8 cellular contexts compared by ENCODE assay signal in genomic region chr20:52972190-52972937, GRCh38. TPM values are rescaled to one million over a fixed set of nuclear protein-coding genes. Genes with fewer than 3 reads are reported as not detected.
A peak's percentile ranks its signal among the peaks of the same experiment; 100 is the strongest.
DNase-seq lines count a peak whose midpoint lies in the region; TF ChIP-seq lines count a peak whose summit lies in the region.

TSS of gene TSHZ2 (plus strand) at chr20:52972358. CDS start at chr20:52973294, 936 bp downstream.

- H2AFZ ChIP-seq in mesenchymal stem cell (ENCODE audit: low read depth, low read length), result peak within 1 kb of the TSS; percentile 77

- H3K79me1 ChIP-seq in mesenchymal stem cell (replicated peaks; ENCODE audit: low read length, poor library complexity, severe bottlenecking), result no peaks in the 10 kb centered on the region

- no peaks in the 10 kb centered on the region for H3K36me3 ChIP-seq in mesenchymal stem cell (ENCODE audit: control insufficient read depth in 1 of 2, insufficient read depth in 2 of 2, low read depth in 1 of 2, low read length in 2 of 2)

- under 1% methylated on average over 18 of the region's 41 CpGs for WGBS in mesenchymal stem cell

- peak within 1 kb of the TSS in 1 of 2 experiments; percentile 99 for H3K14ac ChIP-seq in mesenchymal stem cell (ENCODE audit: low read length in 2 of 2)

- H3K4ac ChIP-seq in mesenchymal stem cell (ENCODE audit: low read depth in 1 of 2, low read length in 2 of 2), result peak within 1 kb of the TSS; percentile 49 to 96

- no peaks in the 10 kb centered on the region for H3K9me3 ChIP-seq in mesenchymal stem cell (ENCODE audit: control insufficient read depth, low read length)

- H3K9ac ChIP-seq in mesenchymal stem cell (ENCODE audit: low read length), result peak within 1 kb of the TSS; percentile 98

- peak within 1 kb of the TSS; percentile 18 for H3K4me2 ChIP-seq in mesenchymal stem cell (ENCODE audit: low read length, poor library complexity, severe bottlenecking)

- H4K8ac ChIP-seq in mesenchymal stem cell (ENCODE audit: low read length), result peak within 1 kb of the TSS; percentile 87

- H3K4me1 ChIP-seq in mesenchymal stem cell (ENCODE audit: control insufficient read depth, insufficient read depth, low read depth, low read length), result peaks cover 5% of the 10 kb centered on the region

- no peak within 1 kb of the TSS for H3K27ac ChIP-seq in mesenchymal stem cell (ENCODE audit: low read length, poor library complexity, severe bottlenecking)

- no peak within 1 kb of the TSS for H2AK5ac ChIP-seq in mesenchymal stem cell (ENCODE audit: low read length, severe bottlenecking)

- peak within 1 kb of the TSS; percentile 88 for H2BK120ac ChIP-seq in mesenchymal stem cell (ENCODE audit: low read depth, low read length)

- H3K4me3 ChIP-seq in AG09309 (ENCODE audit: control insufficient read depth, low read depth, low read length) (peak within 1 kb of the TSS; percentile 55), mesenchymal stem cell (ENCODE audit: insufficient read depth in 1 of 2, low read depth in 1 of 2, low read length in 2 of 2) (peak within 1 kb of the TSS; percentile 47 to 92)

- peak within 1 kb of the TSS; percentile 98 to 100 for H3K18ac ChIP-seq in mesenchymal stem cell (ENCODE audit: low read depth in 1 of 2, low read length in 2 of 2)

- peak within 1 kb of the TSS in 1 of 2 experiments; percentile 97 for H3K23ac ChIP-seq in mesenchymal stem cell (ENCODE audit: low read length in 2 of 2)

- H2BK12ac ChIP-seq in mesenchymal stem cell (ENCODE audit: low read length in 2 of 2), result peak within 1 kb of the TSS; percentile 28 to 98

- DNase-seq in AG09309 (ENCODE audit: low read depth), result no peak
- peak; percentile 42 for DNase-seq in NCI-H146 treated with DMSO at 0.1 percent for 48 hours (lab: John Stamatoyannopoulos, UW; ENCODE audit: unreplicated experiment)
- peak; percentile 44 for DNase-seq in activated CD4-positive, alpha-beta T cell treated with anti-CD3 and anti-CD28 coated beads for 1 hour
- DNase-seq in dermis microvascular lymphatic vessel endothelial cell (ENCODE audit: low read depth in 2 of 2), result peak; percentile 14 to 76
- DNase-seq in mesenchymal stem cell, result peak; percentile 78
- peak in 2 of 3 donors; percentile 43 to 50 for DNase-seq in stimulated activated CD4-positive, alpha-beta T cell treated with anti-CD3 and anti-CD28 coated beads, TNF-alpha, amount 100 ng/mL, for 48 hours (ENCODE audit: low read depth in 3 of 3)
- no peak for DNase-seq in GF-D8 (lab: John Stamatoyannopoulos, UW)
- DNase-seq in NCI-H187 treated with DMSO at 0.1 percent for 48 hours (lab: John Stamatoyannopoulos, UW), result no peak

- H3K27me3 ChIP-seq in mesenchymal stem cell (ENCODE audit: control insufficient read depth in 1 of 2, insufficient read depth in 1 of 2, low read length in 2 of 2), result peaks cover 0 to 24% of the 10 kb centered on the region in 2 experiments

- TF ChIP-seq CTCF in AG09309 (IDR thresholded peaks at IDR 0.05; ENCODE audit: control insufficient read depth, insufficient read depth, low read depth, low read length, missing control alignments), result no peak

- H2BK15ac ChIP-seq in mesenchymal stem cell (ENCODE audit: low read depth, poor library complexity, severe bottlenecking), result peak within 1 kb of the TSS; percentile 92

- H4K91ac ChIP-seq in mesenchymal stem cell (ENCODE audit: low read length), result peak within 1 kb of the TSS; percentile 95

- H2BK5ac ChIP-seq in mesenchymal stem cell (ENCODE audit: low read depth, low read length, poor library complexity, severe bottlenecking), result no peak within 1 kb of the TSS

RNA-seq across cellular contexts. Expression of gene TSHZ2, which starts in this region (rescaled TPM):
- total RNA-seq in dermis microvascular lymphatic vessel endothelial cell, result 0.77 and 2.1 TPM in 2 replicates
- 17.1 TPM for polyA plus RNA-seq in mesenchymal stem cell (2013, experiment 1 of 2)
- polyA plus RNA-seq in mesenchymal stem cell (2013, experiment 2 of 2), result 16.5 TPM

Comparison
In these comparisons a context has a peak if more than half of its experiments do, and no peak if none do; other contexts are left out.
1. DNase-seq: peak in NCI-H146 treated with DMSO at 0.1 percent for 48 hours (single experiment), activated CD4-positive, alpha-beta T cell treated with anti-CD3 and anti-CD28 coated beads for 1 hour (single experiment), dermis microvascular lymphatic vessel endothelial cell (2 of 2), mesenchymal stem cell (single experiment) and stimulated activated CD4-positive, alpha-beta T cell treated with anti-CD3 and anti-CD28 coated beads, TNF-alpha, amount 100 ng/mL, for 48 hours (2 of 3); none in AG09309 (single experiment), GF-D8 (single experiment) and NCI-H187 treated with DMSO at 0.1 percent for 48 hours (single experiment).